Comparison of ENCODE assay signal across 16 cellular contexts in genomic region chr9:69411246-69411645, GRCh38.
DNase-seq lines count a peak whose midpoint lies in the region; ATAC-seq, FAIRE-seq and TF ChIP-seq lines count a peak whose summit lies in the region.
"Had no signal": no experiment of that assay in that cellular context is flagged by ENCODE, and none has a peak within 500 bp of the region (broad histone marks: within the 10 kb centered on the region; RNA-seq: fewer than 3 reads in every experiment).

No MANE protein-coding gene starts in this region.

- no peak overlapping the region for H2BK12ac ChIP-seq in H9 (ENCODE audit: insufficient read length, low read depth, low read length)

- H3K27me3 ChIP-seq in H9 (ENCODE audit: insufficient read depth, low read length), result no peaks in the 10 kb centered on the region
- no peaks in the 10 kb centered on the region for H3K27me3 ChIP-seq in HUES6 (ENCODE audit: control insufficient read depth, insufficient read depth, low read length)
- H3K27me3 ChIP-seq in endodermal cell (ENCODE audit: control insufficient read depth, insufficient read depth, low read length, poor library complexity, severe bottlenecking), result no peaks in the 10 kb centered on the region

- no peak overlapping the region for H2BK120ac ChIP-seq in H9 (ENCODE audit: low read depth, low read length, poor library complexity, severe bottlenecking)

- H3K4me1 ChIP-seq in H9 (ENCODE audit: insufficient read depth, low read length) (no peaks in the 10 kb centered on the region; the same call in 1 of the 2 replicates), HUES6 (ENCODE audit: control insufficient read depth, insufficient read depth, low read length) (peaks cover 19% of the 10 kb centered on the region), endodermal cell (ENCODE audit: control insufficient read depth, insufficient read depth, low read length) (no peaks in the 10 kb centered on the region)
- H3K4me1 ChIP-seq: HAP-1 had no signal

- H3K4me1 Mint-ChIP-seq in H9 (peaks cover 26 to 29% of the 10 kb centered on the region in 2 experiments), endodermal cell (peaks cover 24% of the 10 kb centered on the region)
- H3K4me1 Mint-ChIP-seq: CD4-positive, alpha-beta memory T cell had no signal

- H3K56ac ChIP-seq in H9 (ENCODE audit: insufficient read length, low read depth, low read length), result no peak overlapping the region

- no peak overlapping the region for H3K4me3 ChIP-seq in HUES6 (ENCODE audit: low read depth, low read length)
- peak overlapping the region; percentile 1 for H3K4me3 ChIP-seq in endodermal cell (ENCODE audit: low read length)
- H3K4me3 ChIP-seq: HAP-1 had no signal

- TF ChIP-seq CTCF in H9 (conservative IDR thresholded peaks at IDR 0.05), result no peak
- no peak for TF ChIP-seq CTCF in endodermal cell (conservative IDR thresholded peaks at IDR 0.05)

- H3K27ac Mint-ChIP-seq in H9, result peak overlapping the region in 2 of 3 experiments; percentile 2 to 49; a peak in 4 of 7 replicates
- peak overlapping the region; percentile 74 for H3K27ac Mint-ChIP-seq in endodermal cell
- H3K27ac Mint-ChIP-seq: CD4-positive, alpha-beta memory T cell had no signal

- H3K4me2 ChIP-seq in H9 (ENCODE audit: insufficient read depth, insufficient read length, low read length), result no peak overlapping the region

- no peak overlapping the region for H3T11ph ChIP-seq in H9 (ENCODE audit: low read length)

- H3K23me2 ChIP-seq in H9 (ENCODE audit: insufficient read length, low read depth, low read length, poor library complexity, severe bottlenecking), result peaks cover 3% of the 10 kb centered on the region

- FAIRE-seq in H54 (lab: Jason Lieb, UNC), result no peak
- FAIRE-seq: G401.6, GM12892 had no signal

- no peaks in the 10 kb centered on the region for H3K79me1 ChIP-seq in H9 (ENCODE audit: insufficient read depth, low read depth, low read length, poor library complexity, severe bottlenecking)

- H3K9ac ChIP-seq in H9 (ENCODE audit: extremely low read depth, insufficient read length, low read length) (no peak overlapping the region), HUES6 (ENCODE audit: low read length) (no peak overlapping the region), endodermal cell (ENCODE audit: extremely low read depth, low read length, poor library complexity, severe bottlenecking) (no peak overlapping the region)

- H3K4ac ChIP-seq in H9 (ENCODE audit: low read depth, low read length), result no peak overlapping the region

- H4K20me1 ChIP-seq in H9 (ENCODE audit: control insufficient read depth, insufficient read depth, insufficient read length), result no peaks in the 10 kb centered on the region

- no peak overlapping the region for H4K91ac ChIP-seq in H9 (ENCODE audit: insufficient read length, low read depth, low read length)

- no peak for TF ChIP-seq POLR2A in H54 (IDR thresholded peaks at IDR 0.05; ENCODE audit: low read depth, low read length)

- H3K9me3 Mint-ChIP-seq in H9 (peaks cover 3 to 4% of the 10 kb centered on the region in 2 experiments; a peak in 4 of 5 replicates), endodermal cell (peaks cover 17% of the 10 kb centered on the region)

- H3K9me3 ChIP-seq in H9 (ENCODE audit: control insufficient read depth, low read depth, low read length), result no peaks in the 10 kb centered on the region
- no peaks in the 10 kb centered on the region for H3K9me3 ChIP-seq in HUES6 (ENCODE audit: control insufficient read depth, insufficient read depth, low read depth, low read length)
- H3K9me3 ChIP-seq in endodermal cell (ENCODE audit: control insufficient read depth, low read length), result peaks cover 10% of the 10 kb centered on the region
- H3K9me3 ChIP-seq: HAP-1 had no signal

- no peak overlapping the region for H3K23ac ChIP-seq in H9 (ENCODE audit: insufficient read length, low read depth, low read length)

- H3K36me3 Mint-ChIP-seq in H9 (ENCODE audit: insufficient read depth in 1 of 3, low read depth in 3 of 3), result peaks cover 0 to 10% (median 4%) of the 10 kb centered on the region in 3 experiments; a peak in 5 of 7 replicates
- peaks cover 6% of the 10 kb centered on the region for H3K36me3 Mint-ChIP-seq in endodermal cell (ENCODE audit: low read depth)
- H3K36me3 Mint-ChIP-seq: CD4-positive, alpha-beta memory T cell had no signal

- no peaks in the 10 kb centered on the region for H3K36me3 ChIP-seq in HUES6 (ENCODE audit: control insufficient read depth, insufficient read depth, low read length)
- no peaks in the 10 kb centered on the region for H3K36me3 ChIP-seq in endodermal cell (ENCODE audit: control insufficient read depth, insufficient read depth, low read length)
- H3K36me3 ChIP-seq: HAP-1 had no signal

- H3K4me3 Mint-ChIP-seq in H9, result peak overlapping the region in 1 of 2 experiments; percentile 12; a peak in 1 of 5 replicates
- H3K4me3 Mint-ChIP-seq in endodermal cell, result no peak overlapping the region
- H3K4me3 Mint-ChIP-seq: CD4-positive, alpha-beta memory T cell had no signal

- no peak for ATAC-seq in HG03457 (IDR thresholded peaks at IDR 0.05; ENCODE audit: unreplicated experiment)

- H2BK5ac ChIP-seq in H9 (ENCODE audit: insufficient read length, low read length), result no peak overlapping the region

- H4K5ac ChIP-seq in H9 (ENCODE audit: insufficient read length, low read depth, low read length), result no peak overlapping the region

- H3K27ac ChIP-seq in H9 (ENCODE audit: insufficient read length, low read depth, low read length) (no peak overlapping the region), HUES6 (ENCODE audit: low read depth, low read length) (peak overlapping the region; percentile 29; the same call in 1 of the 2 replicates), endodermal cell (ENCODE audit: low read depth, low read length) (no peak overlapping the region)

- no peak overlapping the region for H2BK15ac ChIP-seq in H9 (ENCODE audit: low read depth, low read length)

- no peak overlapping the region for H3K14ac ChIP-seq in H9 (ENCODE audit: insufficient read depth, low read length)

- H2BK20ac ChIP-seq in H9 (ENCODE audit: low read depth, low read length, poor library complexity, severe bottlenecking), result no peak overlapping the region

- H4K8ac ChIP-seq in H9 (replicated peaks; ENCODE audit: insufficient read length, low read depth, low read length), result no peak overlapping the region

- H3K18ac ChIP-seq in H9 (ENCODE audit: insufficient read length, low read depth, low read length), result no peak overlapping the region

- WGBS in H9 (ENCODE audit: extremely low coverage, insufficient read length, low lambda C conversion rate), result 100% methylated on average over 2 of the region's 3 CpGs
- 93 to 96% methylated on average over 3 of the region's 3 CpGs for WGBS in endodermal cell (ENCODE audit: insufficient coverage in 1 of 2, insufficient read length in 1 of 2), 2 experiments

- no peaks in the 10 kb centered on the region for H3K79me2 ChIP-seq in H9 (ENCODE audit: insufficient read depth, low read length)

- peaks cover 4% of the 10 kb centered on the region for H3K27me3 Mint-ChIP-seq in H9 (ENCODE audit: low read depth)
- H3K27me3 Mint-ChIP-seq in endodermal cell (ENCODE audit: insufficient read depth), result no peaks in the 10 kb centered on the region

- no peak overlapping the region for H2AK5ac ChIP-seq in H9 (ENCODE audit: insufficient read length, low read length)

- DNase-seq in H9 (no peak), endodermal cell (no peak), H54 (ENCODE audit: insufficient read length, low spot score) (no peak), NCI-H1105 treated with DMSO at 0.1 percent for 48 hours (lab: John Stamatoyannopoulos, UW) (no peak)
- DNase-seq: C1 segment of cervical spinal cord; Calu3; CD4-positive, alpha-beta memory T cell; COR-L47; DMS53; DMS79 treated with DMSO at 0.1 percent for 48 hours; GOT3 had no signal

- no peak overlapping the region for H2AFZ ChIP-seq in H9 (ENCODE audit: low read length)
